ENCODE assay signal across 30 cellular contexts in the genomic region with DNA sequence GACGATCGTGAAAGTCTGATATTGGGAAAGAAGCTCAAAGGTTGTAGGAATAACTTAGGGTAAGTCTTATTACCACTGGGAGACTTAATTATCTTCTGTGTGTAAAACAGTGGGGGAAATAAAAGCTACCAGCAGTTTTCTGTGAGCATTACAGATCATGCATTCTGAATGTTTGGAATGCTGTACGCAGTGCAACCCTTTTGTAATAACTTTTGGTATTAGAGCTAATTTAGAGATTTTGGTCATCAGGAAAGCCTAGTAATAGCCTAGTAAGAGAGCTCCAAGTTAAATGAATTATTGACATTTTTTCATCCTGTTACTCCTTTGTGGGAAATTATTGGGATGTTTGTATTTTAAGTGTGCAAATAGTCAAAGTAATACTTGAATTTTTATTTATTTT.
DNase-seq lines count a peak whose midpoint lies in the region; ATAC-seq and TF ChIP-seq lines count a peak whose summit lies in the region.
"Had no signal": no experiment of that assay in that cellular context is flagged by ENCODE, and none has a peak within 500 bp of the region (broad histone marks: within the 10 kb centered on the region; RNA-seq: fewer than 3 reads in every experiment).

No MANE protein-coding gene starts in this region.

- intact Hi-C loops in testis (cut with DNase I; ENCODE audit: low total_unique reads) = no loop called here

- no peak for TF ChIP-seq POLR2A in testis (IDR thresholded peaks at IDR 0.05)

- TF ChIP-seq CTCF in fibroblast of pulmonary artery (IDR thresholded peaks at IDR 0.05; ENCODE audit: low read length, missing control alignments) (no peak), testis (IDR thresholded peaks at IDR 0.05) (no peak)

- DNase-seq in EH (ENCODE audit: low read depth) (peak; percentile 57), amniotic epithelial cell (ENCODE audit: low read depth) (peak; percentile 2), fibroblast of pulmonary artery (ENCODE audit: low read depth) (peak; percentile 4), renal cortical epithelial cell (ENCODE audit: low read depth) (peak; percentile 37), testis (no peak)
- DNase-seq in activated CD4-positive, CD25-positive, alpha-beta regulatory T cell (lab: John Stamatoyannopoulos, UW) = no peak
- no peak for DNase-seq in activated CD4-positive, CD25-positive, alpha-beta regulatory T cell treated with anti-CD3 and anti-CD28 coated beads, Interleukin-2, amount 50 U/mL, for 72 hours
- DNase-seq: activated CD4-positive, alpha-beta T cell treated with anti-CD3 and anti-CD28 coated beads, Interleukin-2, amount 50 U/mL, for 48 hours; activated CD8-positive, alpha-beta memory T cell treated with anti-CD3 and anti-CD28 coated beads, Interleukin-2, amount 50 U/mL, for 4 hours; activated naive CD4-positive, alpha-beta T cell treated with anti-CD3 and anti-CD28 coated beads, Interleukin-2, amount 50 U/mL, for 16 hours; aorta; effector CD4-positive, alpha-beta T cell; gastrocnemius medialis; hippocampal formation; KG1; lower lobe of right lung; mucosa of descending colon; NCI-H1436; NCI-H2107; NCI-H446; nephron progenitor cell; posterior cingulate gyrus; stimulated activated CD4-positive, alpha-beta T cell treated with anti-CD3 and anti-CD28 coated beads, Interleukin-15, amount 100 ng/mL, for 24 hours; stomach; T-helper 9 cell; transverse colon had no signal

- H3K27ac ChIP-seq in testis = no peak overlapping the region
- H3K27ac ChIP-seq: C4-2B, epithelial cell of prostate, gastrocnemius medialis, lower lobe of right lung, stomach had no signal

- WGBS in testis, 2 donors = 82 to 88% methylated on average over 3 of the region's 3 CpGs

- H3K27me3 ChIP-seq in testis = no peaks in the 10 kb centered on the region
- H3K27me3 ChIP-seq: gastrocnemius medialis, stomach, transverse colon had no signal

- no peaks in the 10 kb centered on the region for H3K9me3 ChIP-seq in testis
- H3K9me3 ChIP-seq: gastrocnemius medialis, lower lobe of right lung, mucosa of descending colon, stomach, transverse colon had no signal

- no peaks in the 10 kb centered on the region for H3K36me3 ChIP-seq in testis (ENCODE audit: low read depth, missing control alignments)
- H3K36me3 ChIP-seq: gastrocnemius medialis, lower lobe of right lung, stomach had no signal

- no peak for ATAC-seq in GM21717 (IDR thresholded peaks at IDR 0.05; ENCODE audit: unreplicated experiment)
- ATAC-seq: gastrocnemius medialis, mucosa of descending colon, sciatic nerve had no signal

- no peak overlapping the region for H3K4me3 ChIP-seq in fibroblast of pulmonary artery (replicated peaks; ENCODE audit: low read depth, low read length)
- H3K4me3 ChIP-seq in testis = no peak overlapping the region
- H3K4me3 ChIP-seq: gastrocnemius medialis, lower lobe of right lung, mucosa of descending colon, stomach, transverse colon had no signal

- no peaks in the 10 kb centered on the region for H3K4me1 ChIP-seq in testis
- H3K4me1 ChIP-seq: gastrocnemius medialis, lower lobe of right lung had no signal

Comparison
In these comparisons a context has a peak if more than half of its experiments do, and no peak if none do; other contexts are left out.
1. DNase-seq: peak in EH (single experiment), amniotic epithelial cell (single experiment), fibroblast of pulmonary artery (single experiment) and renal cortical epithelial cell (single experiment); none in testis (single experiment), activated CD4-positive, CD25-positive, alpha-beta regulatory T cell (0 of 4) and activated CD4-positive, CD25-positive, alpha-beta regulatory T cell treated with anti-CD3 and anti-CD28 coated beads, Interleukin-2, amount 50 U/mL, for 72 hours (single experiment).